1 cellular context compared by ENCODE assay signal in genomic region chr17:39913989-39914388, GRCh38.
TF ChIP-seq lines count a peak whose summit lies in the region.

No MANE protein-coding gene starts in this region.

TF ChIP-seq in SK-N-SH, 30 proteins besides CTCF, POLR2A, EP300 and RAD21 (continued from another document):
- TF ChIP-seq NFIC (IDR thresholded peaks at IDR 0.05; ENCODE audit: borderline replicate concordance) (no peak), FOSL2 (IDR thresholded peaks at IDR 0.05; ENCODE audit: borderline replicate concordance, low read depth) (no peak), RCOR1 (IDR thresholded peaks at IDR 0.05; ENCODE audit: low read length) (no peak), TAF1 (IDR thresholded peaks at IDR 0.05; ENCODE audit: borderline replicate concordance, low read depth, low read length) (no peak), SIN3A (IDR thresholded peaks at IDR 0.05; ENCODE audit: borderline replicate concordance, low read depth, low read length) (no peak), ELF1 (IDR thresholded peaks at IDR 0.05) (no peak), TEAD4 (IDR thresholded peaks at IDR 0.05; ENCODE audit: borderline replicate concordance, insufficient read depth) (no peak), IRF3 (IDR thresholded peaks at IDR 0.05; ENCODE audit: low read depth, low read length) (no peak), RFX5 (IDR thresholded peaks at IDR 0.05; ENCODE audit: low read length) (no peak), EZH2phosphoT487 (IDR thresholded peaks at IDR 0.05; ENCODE audit: borderline replicate concordance, low read depth) (no peak)
